In the genomic region with DNA sequence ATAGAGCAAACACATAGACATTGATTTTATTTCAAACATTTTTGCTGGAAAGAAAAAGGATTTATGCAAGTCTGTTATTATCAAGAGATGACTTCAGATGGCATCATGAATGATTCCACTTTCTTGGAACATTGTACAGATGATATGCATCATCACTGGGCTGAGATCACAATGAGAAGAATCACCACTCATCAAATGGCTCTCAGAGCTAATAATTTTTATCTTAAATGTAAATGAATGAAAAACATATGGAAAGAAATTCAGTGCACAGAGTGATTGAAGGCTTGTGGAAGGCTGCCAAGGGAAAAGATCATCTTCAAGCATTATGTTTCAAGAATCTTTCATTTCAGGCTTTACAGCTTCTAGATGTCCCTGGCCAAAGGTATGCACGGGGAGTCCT, we compare ENCODE assay signal across 28 cellular contexts.
"Had no signal": no experiment of that assay in that cellular context is flagged by ENCODE, and none has a peak within 500 bp of the region (broad histone marks: within the 10 kb centered on the region; RNA-seq: fewer than 3 reads in every experiment).

No MANE protein-coding gene starts in this region.

- H3K36me3 ChIP-seq: neutrophil, pancreas, right lobe of liver, sigmoid colon, stomach, thoracic aorta, thyroid gland, tibial nerve, upper lobe of left lung, vagina had no signal

- H3K4me3 ChIP-seq: pancreas, psoas muscle, right lobe of liver, sigmoid colon, stomach, thoracic aorta, thyroid gland, tibial nerve, upper lobe of left lung, vagina had no signal

- H3K36me3 Mint-ChIP-seq: natural killer cell treated with Interleukin-12 subunit alpha and Interleukin-12 subunit beta and Interleukin-15 and Interleukin-18, amount 100 ng/mL, for 72 hours; stimulated activated effector memory CD8-positive, alpha-beta T cell treated with anti-CD3 and anti-CD28 coated beads, Interleukin-12 subunit alpha, Interleukin-12 subunit beta, amount 100 ng/mL, for 72 hours; stimulated activated naive B cell treated with anti-CD40 and anti-IgM and Interleukin-4, amounts not matched to agents 10 μg/mL and 1 μg/mL and 100 μg/mL, for 72 hours had no signal

- H3K4me1 ChIP-seq: pancreas, psoas muscle, right lobe of liver, sigmoid colon, stomach, thyroid gland, tibial nerve, upper lobe of left lung, vagina had no signal

- DNase-seq: nephron progenitor cell; nucleus accumbens; pancreas; psoas muscle; right cardiac atrium; right lobe of liver; sigmoid colon; small intestine; stimulated activated CD4-positive, alpha-beta T cell treated with anti-CD3 and anti-CD28 coated beads, Interleukin-15, amount 100 ng/mL, for 24 hours; stimulated activated CD4-positive, alpha-beta T cell treated with anti-CD3 and anti-CD28 coated beads, Interleukin-2, amount 100 ng/mL, for 24 hours; stimulated activated CD4-positive, alpha-beta T cell treated with anti-CD3 and anti-CD28 coated beads, Interleukin-2, amount 100 ng/mL, for 48 hours; stimulated activated CD4-positive, alpha-beta T cell treated with anti-CD3 and anti-CD28 coated beads, Interleukin-4, amount 100 ng/mL, for 24 hours; stimulated activated naive B cell treated with anti-CD40 and anti-IgM and Interleukin-4, amounts not matched to agents 10 μg/mL and 1 μg/mL and 100 μg/mL, for 72 hours; stimulated activated naive CD4-positive, alpha-beta T cell treated with Interleukin-2 at 50 U/mL for 16 hours; stomach; thyroid gland; trophoblast cell; upper lobe of left lung had no signal

- H3K9me3 Mint-ChIP-seq: natural killer cell treated with Interleukin-12 subunit alpha and Interleukin-12 subunit beta and Interleukin-15 and Interleukin-18, amount 100 ng/mL, for 72 hours; stimulated activated naive CD8-positive, alpha-beta T cell treated with anti-CD3 and anti-CD28 coated beads, Interleukin-15, Interleukin-2, amounts not matched to agents 100 ng/mL and 50 ng/mL, for 24 hours had no signal

- H3K27ac Mint-ChIP-seq: natural killer cell treated with Interleukin-12 subunit alpha and Interleukin-12 subunit beta and Interleukin-15 and Interleukin-18, amount 100 ng/mL, for 72 hours; nephron progenitor cell; progenitor cell of endocrine pancreas; stimulated activated effector memory CD8-positive, alpha-beta T cell treated with anti-CD3 and anti-CD28 coated beads, Interleukin-12 subunit alpha, Interleukin-12 subunit beta, amount 100 ng/mL, for 72 hours; stimulated activated naive B cell treated with anti-CD40 and anti-IgM and Interleukin-4, amounts not matched to agents 10 μg/mL and 1 μg/mL and 100 μg/mL, for 72 hours; stimulated activated naive CD8-positive, alpha-beta T cell treated with anti-CD3 and anti-CD28 coated beads, Interleukin-15, Interleukin-2, amounts not matched to agents 100 ng/mL and 50 ng/mL, for 24 hours had no signal

- H3K4me3 Mint-ChIP-seq: natural killer cell treated with Interleukin-12 subunit alpha and Interleukin-12 subunit beta and Interleukin-15 and Interleukin-18, amount 100 ng/mL, for 72 hours; nephron progenitor cell; neural crest cell; stimulated activated effector memory CD8-positive, alpha-beta T cell treated with anti-CD3 and anti-CD28 coated beads, Interleukin-12 subunit alpha, Interleukin-12 subunit beta, amount 100 ng/mL, for 72 hours; stimulated activated naive B cell treated with anti-CD40 and anti-IgM and Interleukin-4, amounts not matched to agents 10 μg/mL and 1 μg/mL and 100 μg/mL, for 72 hours; stimulated activated naive CD8-positive, alpha-beta T cell treated with anti-CD3 and anti-CD28 coated beads, Interleukin-15, Interleukin-2, amounts not matched to agents 100 ng/mL and 50 ng/mL, for 24 hours had no signal

- H3K27ac ChIP-seq: neutrophil, pancreas, psoas muscle, right lobe of liver, sigmoid colon, stomach, thoracic aorta, thyroid gland, tibial nerve, upper lobe of left lung, vagina had no signal

- ATAC-seq: natural killer cell treated with Interleukin-12 subunit alpha and Interleukin-12 subunit beta and Interleukin-15 and Interleukin-18, amount 100 ng/mL, for 72 hours; pancreas; psoas muscle; right cardiac atrium; right lobe of liver; stimulated activated effector memory CD8-positive, alpha-beta T cell treated with anti-CD3 and anti-CD28 coated beads, Interleukin-12 subunit alpha, Interleukin-12 subunit beta, amount 100 ng/mL, for 72 hours; stimulated activated naive B cell treated with anti-CD40 and anti-IgM and Interleukin-4, amounts not matched to agents 10 μg/mL and 1 μg/mL and 100 μg/mL, for 72 hours had no signal

- FAIRE-seq: pancreas, small intestine, urothelium cell line had no signal

- H3K27me3 Mint-ChIP-seq: natural killer cell treated with Interleukin-12 subunit alpha and Interleukin-12 subunit beta and Interleukin-15 and Interleukin-18, amount 100 ng/mL, for 72 hours; progenitor cell of endocrine pancreas; stimulated activated naive B cell treated with anti-CD40 and anti-IgM and Interleukin-4, amounts not matched to agents 10 μg/mL and 1 μg/mL and 100 μg/mL, for 72 hours; stimulated activated naive CD8-positive, alpha-beta T cell treated with anti-CD3 and anti-CD28 coated beads, Interleukin-15, Interleukin-2, amounts not matched to agents 100 ng/mL and 50 ng/mL, for 24 hours had no signal

- H3K4me1 Mint-ChIP-seq: nephron progenitor cell; neural crest cell; stimulated activated effector memory CD8-positive, alpha-beta T cell treated with anti-CD3 and anti-CD28 coated beads, Interleukin-12 subunit alpha, Interleukin-12 subunit beta, amount 100 ng/mL, for 72 hours; stimulated activated naive B cell treated with anti-CD40 and anti-IgM and Interleukin-4, amounts not matched to agents 10 μg/mL and 1 μg/mL and 100 μg/mL, for 72 hours had no signal

- H3K27me3 ChIP-seq: neutrophil, pancreas, right lobe of liver, sigmoid colon, stomach, thyroid gland, tibial nerve, upper lobe of left lung, vagina had no signal

- H3K9me3 ChIP-seq: pancreas, psoas muscle, right lobe of liver, sigmoid colon, stomach, thoracic aorta, thyroid gland, tibial nerve, upper lobe of left lung, vagina had no signal
